ENCODE assay signal across 8 cellular contexts in genomic region chr1:183636334-183636682, GRCh38. TPM values are rescaled to one million over a fixed set of nuclear protein-coding genes. Genes with fewer than 3 reads are reported as not detected.
DNase-seq lines count a peak whose midpoint lies in the region; ATAC-seq and TF ChIP-seq lines count a peak whose summit lies in the region.

No MANE protein-coding gene starts in this region.

- H2BK120ac ChIP-seq in mesenchymal stem cell (ENCODE audit: low read depth, low read length) = no peak overlapping the region

- no peak overlapping the region for H2BK15ac ChIP-seq in mesenchymal stem cell (ENCODE audit: low read depth, poor library complexity, severe bottlenecking)

- in situ Hi-C loops in astrocyte of the spinal cord (cut with HindIII; ENCODE audit: low sequenced_read_pairs) = no loop called here

- H3K18ac ChIP-seq in mesenchymal stem cell (ENCODE audit: low read depth in 1 of 2, low read length in 2 of 2) = no peak overlapping the region

- H3K27me3 ChIP-seq in heart right ventricle = no peaks in the 10 kb centered on the region
- no peaks in the 10 kb centered on the region for H3K27me3 ChIP-seq in mesenchymal stem cell (ENCODE audit: control insufficient read depth in 1 of 2, insufficient read depth in 1 of 2, low read length in 2 of 2)
- no peaks in the 10 kb centered on the region for H3K27me3 ChIP-seq in vagina

- no peak overlapping the region for H2BK5ac ChIP-seq in mesenchymal stem cell (ENCODE audit: low read depth, low read length, poor library complexity, severe bottlenecking)

- H2AK5ac ChIP-seq in mesenchymal stem cell (ENCODE audit: low read length, severe bottlenecking) = no peak overlapping the region

- ATAC-seq in heart right ventricle (no peak), Right ventricle myocardium inferior (no peak)

- H3K4me1 ChIP-seq in heart right ventricle (peaks cover 3 to 48% (median 37%) of the 10 kb centered on the region in 9 donors), mesenchymal stem cell (ENCODE audit: control insufficient read depth, insufficient read depth, low read depth, low read length) (peaks cover 3% of the 10 kb centered on the region), vagina (peaks cover 39% of the 10 kb centered on the region)

- H3K9me3 ChIP-seq in heart right ventricle = no peaks in the 10 kb centered on the region
- no peaks in the 10 kb centered on the region for H3K9me3 ChIP-seq in mesenchymal stem cell (ENCODE audit: control insufficient read depth, low read length)
- H3K9me3 ChIP-seq in vagina = no peaks in the 10 kb centered on the region

- POLR2A ChIA-PET in HEK293T (lab: Yijun Ruan, JAX) = no interaction called here

- no peak overlapping the region for H3K4ac ChIP-seq in mesenchymal stem cell (ENCODE audit: low read depth in 1 of 2, low read length in 2 of 2)

- no peak for DNase-seq in heart right ventricle
- no peak for DNase-seq in Right ventricle myocardium inferior (ENCODE audit: missing footprints)
- no peak for DNase-seq in astrocyte of the spinal cord (ENCODE audit: low read depth, low spot score)
- DNase-seq in mesenchymal stem cell = no peak
- no peak for DNase-seq in vagina (ENCODE audit: extremely low spot score in 2 of 2)
- DNase-seq in SKM-1 (lab: John Stamatoyannopoulos, UW; ENCODE audit: unreplicated experiment) = no peak
- no peak for DNase-seq in stimulated activated CD4-positive, alpha-beta T cell treated with anti-CD3 and anti-CD28 coated beads, Interleukin-4, amount 100 ng/mL, for 24 hours
- DNase-seq in HEK293T (ENCODE audit: extremely low spot score) = no peak

- H2BK12ac ChIP-seq in mesenchymal stem cell (ENCODE audit: low read length in 2 of 2) = no peak overlapping the region

- peaks cover 0 to 17% (median 0%) of the 10 kb centered on the region in 9 donors for H3K36me3 ChIP-seq in heart right ventricle
- H3K36me3 ChIP-seq in mesenchymal stem cell (ENCODE audit: control insufficient read depth in 1 of 2, insufficient read depth in 2 of 2, low read depth in 1 of 2, low read length in 2 of 2) = peaks cover 0 to 11% of the 10 kb centered on the region in 2 experiments
- H3K36me3 ChIP-seq in vagina = no peaks in the 10 kb centered on the region

- H4K91ac ChIP-seq in mesenchymal stem cell (ENCODE audit: low read length) = no peak overlapping the region

- H3K14ac ChIP-seq in mesenchymal stem cell (ENCODE audit: low read length in 2 of 2) = no peak overlapping the region

- intact Hi-C loops in heart right ventricle (cut with DNase I) = loop anchor here in 3 of 10 donors (5.0 to 10.0 kb wide), 2 partner anchors 162 to 164 kb away; partner anchors contain the start of gene SMG7 (in 3 of the 3)
- intact Hi-C loops in Right ventricle myocardium inferior (cut with DNase I) = loop anchor here (2.0 kb wide), 1 partner anchor 18 kb away; no protein-coding TSS in a partner anchor
- intact Hi-C loops in vagina (cut with DNase I) = no loop called here

- H3K27ac ChIP-seq in heart right ventricle (peak overlapping the region in 9 of 10 donors; percentile 92 to 98 (median 94)), mesenchymal stem cell (ENCODE audit: low read length, poor library complexity, severe bottlenecking) (peak overlapping the region; percentile 35), vagina (peak overlapping the region; percentile 65)

- H3K4me3 ChIP-seq in heart right ventricle = peak overlapping the region; percentile 65 to 87 (median 84)
- H3K4me3 ChIP-seq in astrocyte of the spinal cord (ENCODE audit: low read depth, low read length) = peak overlapping the region; percentile 67
- H3K4me3 ChIP-seq in mesenchymal stem cell (ENCODE audit: insufficient read depth in 1 of 2, low read depth in 1 of 2, low read length in 2 of 2) = peak overlapping the region; percentile 92 to 97
- peak overlapping the region; percentile 80 to 99 for H3K4me3 ChIP-seq in vagina

- 1 to 2% methylated on average over 15 of the region's 15 CpGs for WGBS in heart right ventricle, 2 donors
- 7% methylated on average over 15 of the region's 15 CpGs for WGBS in mesenchymal stem cell

- no peak for TF ChIP-seq CTCF in heart right ventricle (IDR thresholded peaks at IDR 0.05)
- no peak for TF ChIP-seq CTCF in astrocyte of the spinal cord (IDR thresholded peaks at IDR 0.05; ENCODE audit: low read depth, low read length)
- TF ChIP-seq CTCF in vagina (IDR thresholded peaks at IDR 0.05) = no peak

- H2AFZ ChIP-seq in mesenchymal stem cell (ENCODE audit: low read depth, low read length) = peak overlapping the region; percentile 97

- peak overlapping the region; percentile 77 for H4K8ac ChIP-seq in mesenchymal stem cell (ENCODE audit: low read length)

- CTCF ChIA-PET in HEK293T (lab: Yijun Ruan, JAX) = no interaction called here

- peak overlapping the region; percentile 93 for H3K9ac ChIP-seq in mesenchymal stem cell (ENCODE audit: low read length)

- H3K23ac ChIP-seq in mesenchymal stem cell (ENCODE audit: low read length in 2 of 2) = no peak overlapping the region

- no peak for TF ChIP-seq POLR2A in vagina (IDR thresholded peaks at IDR 0.05)

- peak overlapping the region; percentile 92 for H3K4me2 ChIP-seq in mesenchymal stem cell (ENCODE audit: low read length, poor library complexity, severe bottlenecking)

- peaks cover 7% of the 10 kb centered on the region for H3K79me1 ChIP-seq in mesenchymal stem cell (replicated peaks; ENCODE audit: low read length, poor library complexity, severe bottlenecking)

TF ChIP-seq in HEK293T, 16 proteins besides CTCF, POLR2A, EP300 and RAD21:
- no peak for TF ChIP-seq FOXM1 (IDR thresholded peaks at IDR 0.05; ENCODE audit: borderline replicate concordance)
- TF ChIP-seq ARNT (IDR thresholded peaks at IDR 0.05) = no peak
- no peak for TF ChIP-seq L3MBTL2 (conservative IDR thresholded peaks at IDR 0.05)
- no peak for TF ChIP-seq SUZ12 (IDR thresholded peaks at IDR 0.05)
- TF ChIP-seq NFRKB (IDR thresholded peaks at IDR 0.05) = no peak
- no peak for TF ChIP-seq TARDBP (IDR thresholded peaks at IDR 0.05)
- no peak for TF ChIP-seq ZNF384 (IDR thresholded peaks at IDR 0.05)
- no peak for TF ChIP-seq CTBP1 (IDR thresholded peaks at IDR 0.05; ENCODE audit: borderline replicate concordance)
- no peak for TF ChIP-seq LEF1 (IDR thresholded peaks at IDR 0.05; ENCODE audit: borderline replicate concordance)
- TF ChIP-seq PKNOX1 (IDR thresholded peaks at IDR 0.05) = no peak
- TF ChIP-seq BHLHE40 (IDR thresholded peaks at IDR 0.05; ENCODE audit: borderline replicate concordance) = no peak
- TF ChIP-seq ELF4 (IDR thresholded peaks at IDR 0.05) = no peak
- TF ChIP-seq SP1 (IDR thresholded peaks at IDR 0.05) = no peak
- no peak for TF ChIP-seq FOXK2 (IDR thresholded peaks at IDR 0.05)
- no peak for TF ChIP-seq HDGF (IDR thresholded peaks at IDR 0.05; ENCODE audit: borderline replicate concordance)
- TF ChIP-seq FOXA1 (IDR thresholded peaks at IDR 0.05) = no peak

RNA-seq across cellular contexts. Expression of gene ARPC5, which starts 0.7 kb away (rescaled TPM):
- total RNA-seq in heart right ventricle (10 to 100 TPM; 23.8 to 60.2 (median 28.1) TPM), Right ventricle myocardium inferior (40.2 TPM), vagina (48.4 TPM)
- 10 to 100 TPM; 42.4 to 57.8 TPM for polyA plus RNA-seq in heart right ventricle
- polyA plus RNA-seq in mesenchymal stem cell (2013, experiment 1 of 2) = 136 TPM
- 141 TPM for polyA plus RNA-seq in mesenchymal stem cell (2013, experiment 2 of 2)

RNA-seq across cellular contexts. Expression of gene APOBEC4, which starts 16.8 kb away (rescaled TPM):
- total RNA-seq in heart right ventricle = not detected
- not detected for polyA plus RNA-seq in heart right ventricle
- total RNA-seq in Right ventricle myocardium inferior = not detected
- not detected for polyA plus RNA-seq in mesenchymal stem cell (2013, experiment 1 of 2)
- polyA plus RNA-seq in mesenchymal stem cell (2013, experiment 2 of 2) = not detected
- total RNA-seq in vagina = not detected

RNA-seq across cellular contexts. Expression of gene NCF2, which starts 46.0 kb away (rescaled TPM):
- total RNA-seq in heart right ventricle (10 to 100 TPM in 1 of 10 donors, 1 to 10 TPM in 9; 2.2 to 29.7 (median 5.0) TPM), Right ventricle myocardium inferior (6.7 TPM), vagina (12.5 TPM)
- polyA plus RNA-seq in heart right ventricle = 1 to 10 TPM; 1.8 to 2.5 TPM
- polyA plus RNA-seq in mesenchymal stem cell (2013, experiment 1 of 2) = 0.08 TPM
- 0.04 TPM for polyA plus RNA-seq in mesenchymal stem cell (2013, experiment 2 of 2)

Comparison
In these comparisons a context has a peak if more than half of its experiments do, and no peak if none do; other contexts are left out.
1. H3K27ac ChIP-seq: peak in every context shown above with its lines; median percentile 94 in heart right ventricle; 65 in vagina; 35 in mesenchymal stem cell.